In genomic region chr17:64938925-64939474, GRCh38 we compare ENCODE assay signal across 2 cellular contexts.
TF ChIP-seq lines count a peak whose summit lies in the region.

No MANE protein-coding gene starts in this region.

TF ChIP-seq in K562, 482 proteins besides CTCF, POLR2A, EP300 and RAD21 (continued from another document and continues in another):
- TF ChIP-seq HMGXB4 (CRISPR knock-in tag; IDR thresholded peaks at IDR 0.05) (no peak), EHMT2 (IDR thresholded peaks at IDR 0.05) (peak; percentile 59), PTBP1 (IDR thresholded peaks at IDR 0.05; ENCODE audit: low read depth, low read length) (no peak), SIX5 (IDR thresholded peaks at IDR 0.05; ENCODE audit: borderline replicate concordance in 1 of 2, insufficient read depth in 1 of 2, low read depth in 1 of 2, low read length in 2 of 2) (no peak), POLR2G (IDR thresholded peaks at IDR 0.05; ENCODE audit: low read depth, low read length) (no peak), ZBTB33 (CRISPR knock-in tag; IDR thresholded peaks at IDR 0.05) (peak; percentile 65), ZSCAN32 (CRISPR knock-in tag; IDR thresholded peaks at IDR 0.05) (no peak), CBFA2T2 (conservative IDR thresholded peaks at IDR 0.05) (no peak), CCAR2 (IDR thresholded peaks at IDR 0.05; ENCODE audit: low read depth, low read length) (no peak), ARID3B (CRISPR knock-in tag; IDR thresholded peaks at IDR 0.05; ENCODE audit: borderline replicate concordance) (no peak), POU5F1 (IDR thresholded peaks at IDR 0.05; ENCODE audit: borderline replicate concordance, low read depth, low read length, partially characterized antibody) (no peak), SAP30 (IDR thresholded peaks at IDR 0.05; ENCODE audit: borderline replicate concordance, insufficient read depth, low read depth, low read length, poor library complexity, severe bottlenecking) (no peak), SPI1 (IDR thresholded peaks at IDR 0.05; ENCODE audit: borderline replicate concordance, low read depth, low read length) (no peak), KLF10 (CRISPR knock-in tag; IDR thresholded peaks at IDR 0.05) (no peak), BMI1 (IDR thresholded peaks at IDR 0.05; ENCODE audit: low read length) (no peak), ZNF174 (CRISPR knock-in tag; IDR thresholded peaks at IDR 0.05) (no peak), CEBPZ (IDR thresholded peaks at IDR 0.05; ENCODE audit: borderline replicate concordance, low read depth, low read length) (no peak), TCF3 (CRISPR knock-in tag; IDR thresholded peaks at IDR 0.05) (no peak), CHCHD3 (CRISPR knock-in tag; IDR thresholded peaks at IDR 0.05) (no peak)
- TF ChIP-seq, protein P1, sequence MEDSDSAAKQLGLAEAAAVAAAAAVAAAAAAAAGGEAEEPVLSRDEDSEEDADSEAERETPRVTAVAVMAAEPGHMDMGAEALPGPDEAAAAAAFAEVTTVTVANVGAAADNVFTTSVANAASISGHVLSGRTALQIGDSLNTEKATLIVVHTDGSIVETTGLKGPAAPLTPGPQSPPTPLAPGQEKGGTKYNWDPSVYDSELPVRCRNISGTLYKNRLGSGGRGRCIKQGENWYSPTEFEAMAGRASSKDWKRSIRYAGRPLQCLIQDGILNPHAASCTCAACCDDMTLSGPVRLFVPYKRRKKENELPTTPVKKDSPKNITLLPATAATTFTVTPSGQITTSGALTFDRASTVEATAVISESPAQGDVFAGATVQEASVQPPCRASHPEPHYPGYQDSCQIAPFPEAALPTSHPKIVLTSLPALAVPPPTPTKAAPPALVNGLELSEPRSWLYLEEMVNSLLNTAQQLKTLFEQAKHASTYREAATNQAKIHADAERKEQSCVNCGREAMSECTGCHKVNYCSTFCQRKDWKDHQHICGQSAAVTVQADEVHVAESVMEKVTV (CRISPR knock-in tag; IDR thresholded peaks at IDR 0.05), result peak; percentile 76

TF ChIP-seq in HepG2, 621 proteins besides CTCF, POLR2A, EP300 and RAD21 (continued from another document and continues in another):
- TF ChIP-seq IKZF1 (IDR thresholded peaks at IDR 0.05) (no peak), CAMTA2 (CRISPR knock-in tag; IDR thresholded peaks at IDR 0.05; ENCODE audit: borderline replicate concordance) (no peak), KDM5A (IDR thresholded peaks at IDR 0.05; ENCODE audit: borderline replicate concordance, low read length) (no peak), TFDP1 (CRISPR knock-in tag; IDR thresholded peaks at IDR 0.05; ENCODE audit: borderline replicate concordance) (no peak), ZNF713 (CRISPR knock-in tag; IDR thresholded peaks at IDR 0.05) (no peak), ZNF431 (CRISPR knock-in tag; IDR thresholded peaks at IDR 0.05; ENCODE audit: borderline replicate concordance, low read depth) (no peak), TSC22D2 (CRISPR knock-in tag; IDR thresholded peaks at IDR 0.05; ENCODE audit: borderline replicate concordance) (no peak), ZNF317 (CRISPR knock-in tag; IDR thresholded peaks at IDR 0.05) (no peak), ZNF432 (CRISPR knock-in tag; IDR thresholded peaks at IDR 0.05; ENCODE audit: borderline replicate concordance) (no peak), MTF2 (CRISPR knock-in tag; IDR thresholded peaks at IDR 0.05; ENCODE audit: borderline replicate concordance) (no peak), AHR (CRISPR knock-in tag; IDR thresholded peaks at IDR 0.05) (0 out of 2 replicates have a peak, but pooled peaks have one; percentile 17), AGO1 (IDR thresholded peaks at IDR 0.05; ENCODE audit: low read depth, low read length, poor library complexity, severe bottlenecking) (peak; percentile 37), RFXAP (CRISPR knock-in tag; IDR thresholded peaks at IDR 0.05; ENCODE audit: borderline replicate concordance) (no peak; the same call in 1 of the 2 replicates), KLF6 (CRISPR knock-in tag; IDR thresholded peaks at IDR 0.05) (no peak), ZNF350 (CRISPR knock-in tag; IDR thresholded peaks at IDR 0.05; ENCODE audit: borderline replicate concordance, low read depth) (peak; percentile 58; the same call in 1 of the 2 replicates), NCOA5 (CRISPR knock-in tag; IDR thresholded peaks at IDR 0.05) (no peak), TOE1 (CRISPR knock-in tag; IDR thresholded peaks at IDR 0.05) (no peak), NFE2L1 (CRISPR knock-in tag; IDR thresholded peaks at IDR 0.05; ENCODE audit: borderline replicate concordance) (no peak), BCL3 (CRISPR knock-in tag; IDR thresholded peaks at IDR 0.05) (no peak), BCLAF1 (IDR thresholded peaks at IDR 0.05) (no peak), RERE (CRISPR knock-in tag; IDR thresholded peaks at IDR 0.05; ENCODE audit: low read depth) (no peak), TMF1 (CRISPR knock-in tag; IDR thresholded peaks at IDR 0.05; ENCODE audit: low read depth) (no peak), SRSF9 (IDR thresholded peaks at IDR 0.05; ENCODE audit: borderline replicate concordance, insufficient read depth, low read depth, low read length, poor library complexity, severe bottlenecking) (no peak)
- TF ChIP-seq, protein P2, sequence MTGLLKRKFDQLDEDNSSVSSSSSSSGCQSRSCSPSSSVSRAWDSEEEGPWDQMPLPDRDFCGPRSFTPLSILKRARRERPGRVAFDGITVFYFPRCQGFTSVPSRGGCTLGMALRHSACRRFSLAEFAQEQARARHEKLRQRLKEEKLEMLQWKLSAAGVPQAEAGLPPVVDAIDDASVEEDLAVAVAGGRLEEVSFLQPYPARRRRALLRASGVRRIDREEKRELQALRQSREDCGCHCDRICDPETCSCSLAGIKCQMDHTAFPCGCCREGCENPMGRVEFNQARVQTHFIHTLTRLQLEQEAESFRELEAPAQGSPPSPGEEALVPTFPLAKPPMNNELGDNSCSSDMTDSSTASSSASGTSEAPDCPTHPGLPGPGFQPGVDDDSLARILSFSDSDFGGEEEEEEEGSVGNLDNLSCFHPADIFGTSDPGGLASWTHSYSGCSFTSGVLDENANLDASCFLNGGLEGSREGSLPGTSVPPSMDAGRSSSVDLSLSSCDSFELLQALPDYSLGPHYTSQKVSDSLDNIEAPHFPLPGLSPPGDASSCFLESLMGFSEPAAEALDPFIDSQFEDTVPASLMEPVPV (CRISPR knock-in tag; IDR thresholded peaks at IDR 0.05), result no peak
- TF ChIP-seq, protein P3, sequence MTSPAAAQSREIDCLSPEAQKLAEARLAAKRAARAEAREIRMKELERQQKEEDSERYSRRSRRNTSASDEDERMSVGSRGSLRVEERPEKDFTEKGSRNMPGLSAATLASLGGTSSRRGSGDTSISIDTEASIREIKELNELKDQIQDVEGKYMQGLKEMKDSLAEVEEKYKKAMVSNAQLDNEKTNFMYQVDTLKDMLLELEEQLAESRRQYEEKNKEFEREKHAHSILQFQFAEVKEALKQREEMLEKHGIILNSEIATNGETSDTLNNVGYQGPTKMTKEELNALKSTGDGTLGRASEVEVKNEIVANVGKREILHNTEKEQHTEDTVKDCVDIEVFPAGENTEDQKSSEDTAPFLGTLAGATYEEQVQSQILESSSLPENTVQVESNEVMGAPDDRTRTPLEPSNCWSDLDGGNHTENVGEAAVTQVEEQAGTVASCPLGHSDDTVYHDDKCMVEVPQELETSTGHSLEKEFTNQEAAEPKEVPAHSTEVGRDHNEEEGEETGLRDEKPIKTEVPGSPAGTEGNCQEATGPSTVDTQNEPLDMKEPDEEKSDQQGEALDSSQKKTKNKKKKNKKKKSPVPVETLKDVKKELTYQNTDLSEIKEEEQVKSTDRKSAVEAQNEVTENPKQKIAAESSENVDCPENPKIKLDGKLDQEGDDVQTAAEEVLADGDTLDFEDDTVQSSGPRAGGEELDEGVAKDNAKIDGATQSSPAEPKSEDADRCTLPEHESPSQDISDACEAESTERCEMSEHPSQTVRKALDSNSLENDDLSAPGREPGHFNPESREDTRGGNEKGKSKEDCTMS (CRISPR knock-in tag; conservative IDR thresholded peaks at IDR 0.05), result no peak
